In the genomic region with DNA sequence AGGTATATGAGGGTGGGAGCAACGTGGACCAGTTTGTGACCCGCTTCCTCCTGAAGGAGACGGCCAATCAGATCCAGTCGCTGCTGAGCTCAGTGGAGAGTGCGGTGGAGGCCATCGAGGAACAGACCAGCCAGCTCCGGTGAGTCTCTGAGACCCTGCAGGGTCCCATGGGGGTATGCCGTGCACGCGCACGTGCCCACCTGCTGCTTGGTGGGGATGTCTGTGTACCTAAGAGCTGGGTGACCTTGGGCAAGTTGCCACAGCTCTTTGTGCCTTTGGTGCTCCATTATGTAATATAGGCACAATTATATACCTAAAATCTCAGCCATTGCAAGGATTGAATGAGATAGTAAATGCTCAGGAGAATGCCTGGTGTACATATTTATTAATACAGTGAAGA, we compare ENCODE assay signal across 16 cellular contexts. TPM values are rescaled to one million over a fixed set of nuclear protein-coding genes. Genes with fewer than 3 reads are reported as not detected.
A peak's percentile ranks its signal among the peaks of the same experiment; 100 is the strongest.
DNase-seq lines count a peak whose midpoint lies in the region; ATAC-seq and TF ChIP-seq lines count a peak whose summit lies in the region.
"Had no signal": no experiment of that assay in that cellular context is flagged by ENCODE, and none has a peak within 500 bp of the region (broad histone marks: within the 10 kb centered on the region; RNA-seq: fewer than 3 reads in every experiment).

No MANE protein-coding gene starts in this region.

- H2BK5ac ChIP-seq in neuronal stem cell (ENCODE audit: low read length), result no peak overlapping the region

- no peak overlapping the region for H2BK12ac ChIP-seq in neuronal stem cell (ENCODE audit: low read length)

- no peaks in the 10 kb centered on the region for H3K9me3 Mint-ChIP-seq in endodermal cell
- H3K9me3 Mint-ChIP-seq in CD4-positive, alpha-beta T cell, result no peaks in the 10 kb centered on the region

- H3K9ac ChIP-seq in endodermal cell (ENCODE audit: extremely low read depth, low read length, poor library complexity, severe bottlenecking) (no peak overlapping the region), neuronal stem cell (ENCODE audit: low read depth, low read length, poor library complexity) (no peak overlapping the region)
- H3K9ac ChIP-seq: GM23248 had no signal

- no peak for ATAC-seq in Right ventricle myocardium superior (ENCODE audit: poor library complexity)
- ATAC-seq in CD4-positive, alpha-beta T cell (ENCODE audit: poor library complexity), result no peak

- no peak overlapping the region for H3K4ac ChIP-seq in neuronal stem cell (ENCODE audit: low read length)

- H2BK15ac ChIP-seq in neuronal stem cell (ENCODE audit: low read length), result no peak overlapping the region

- H3K36me3 ChIP-seq in right atrium auricular region (no peaks in the 10 kb centered on the region), endodermal cell (ENCODE audit: control insufficient read depth, insufficient read depth, low read length) (no peaks in the 10 kb centered on the region), neuronal stem cell (replicated peaks in 1 of 2; ENCODE audit: control insufficient read depth in 2 of 2, insufficient read depth in 2 of 2, low read length in 2 of 2) (peaks cover 2 to 23% of the 10 kb centered on the region in 2 donors), sigmoid colon (no peaks in the 10 kb centered on the region)
- H3K36me3 ChIP-seq: BE2C, HAP-1 had no signal

- peak overlapping the region; percentile 3 for H2AK5ac ChIP-seq in neuronal stem cell (ENCODE audit: low read depth, low read length)

- no peak overlapping the region for H3K23ac ChIP-seq in neuronal stem cell (ENCODE audit: low read depth, low read length, poor library complexity)

- POLR2A ChIA-PET in CD4-positive, alpha-beta T cell (lab: Charles Lee), result no interaction called here

- no peak overlapping the region for H3K27ac Mint-ChIP-seq in endodermal cell
- no peak overlapping the region for H3K27ac Mint-ChIP-seq in CD4-positive, alpha-beta T cell

- TF ChIP-seq POLR2A in sigmoid colon (IDR thresholded peaks at IDR 0.05), result no peak

- H3K14ac ChIP-seq in neuronal stem cell (ENCODE audit: low read length), result no peak overlapping the region

- no peak overlapping the region for H3K4me2 ChIP-seq in neuronal stem cell (ENCODE audit: insufficient read depth, low read length, poor library complexity, severe bottlenecking)

- no peak overlapping the region for H3K27ac ChIP-seq in right atrium auricular region
- H3K27ac ChIP-seq in endodermal cell (ENCODE audit: low read depth, low read length), result peak overlapping the region; percentile 59
- H3K27ac ChIP-seq in neuronal stem cell (replicated peaks; ENCODE audit: low read length), result no peak overlapping the region
- H3K27ac ChIP-seq in sigmoid colon, result no peak overlapping the region
- no peak overlapping the region for H3K27ac ChIP-seq in CD4-positive, alpha-beta T cell (ENCODE audit: low read depth, low read length)
- H3K27ac ChIP-seq: GM23248 had no signal

- no peak for TF ChIP-seq EP300 in sigmoid colon (IDR thresholded peaks at IDR 0.05)

- no peaks in the 10 kb centered on the region for H3K36me3 Mint-ChIP-seq in endodermal cell (ENCODE audit: low read depth)
- H3K36me3 Mint-ChIP-seq in CD4-positive, alpha-beta T cell (ENCODE audit: low read depth), result no peaks in the 10 kb centered on the region
- H3K36me3 Mint-ChIP-seq: CD4-positive, CD25-positive, alpha-beta regulatory T cell had no signal

- H2BK120ac ChIP-seq in neuronal stem cell (ENCODE audit: low read depth, low read length), result no peak overlapping the region

- H3K18ac ChIP-seq in neuronal stem cell (ENCODE audit: low read length), result no peak overlapping the region

- no peak overlapping the region for H3K4me3 ChIP-seq in right atrium auricular region
- no peak overlapping the region for H3K4me3 ChIP-seq in endodermal cell (ENCODE audit: low read length)
- no peak overlapping the region for H3K4me3 ChIP-seq in neuronal stem cell (ENCODE audit: low read length in 2 of 2)
- H3K4me3 ChIP-seq in sigmoid colon, result no peak overlapping the region
- H3K4me3 ChIP-seq: GM23248, HAP-1 had no signal

- H2AFZ ChIP-seq in neuronal stem cell (ENCODE audit: low read length), result peak overlapping the region; percentile 81
- H2AFZ ChIP-seq: GM23248 had no signal

- no peak overlapping the region for H3K4me3 Mint-ChIP-seq in endodermal cell
- no peak overlapping the region for H3K4me3 Mint-ChIP-seq in CD4-positive, alpha-beta T cell
- H3K4me3 Mint-ChIP-seq: CD4-positive, CD25-positive, alpha-beta regulatory T cell had no signal

- H4K91ac ChIP-seq in neuronal stem cell (ENCODE audit: low read depth, low read length, poor library complexity), result no peak overlapping the region

- no peaks in the 10 kb centered on the region for H3K4me1 Mint-ChIP-seq in endodermal cell
- no peaks in the 10 kb centered on the region for H3K4me1 Mint-ChIP-seq in CD4-positive, alpha-beta T cell (ENCODE audit: low read depth)
- H3K4me1 Mint-ChIP-seq: CD4-positive, CD25-positive, alpha-beta regulatory T cell had no signal

- CTCF ChIA-PET in CD4-positive, alpha-beta T cell (lab: Charles Lee), result no interaction called here

- WGBS in endodermal cell (ENCODE audit: insufficient coverage in 1 of 2, insufficient read length in 1 of 2), 2 experiments, result 93 to 94% methylated on average over 3 to 11 of the region's 11 CpGs
- no CpG with 5 or more reads among the region's 11 CpGs for WGBS in neuronal stem cell (ENCODE audit: extremely low coverage in 2 of 2, insufficient read length in 2 of 2, insufficient replicate concordance in 1 of 2), 2 donors
- WGBS in sigmoid colon, 2 donors, result 79 to 89% methylated on average over 11 of the region's 11 CpGs

- no peaks in the 10 kb centered on the region for H3K27me3 ChIP-seq in right atrium auricular region
- no peaks in the 10 kb centered on the region for H3K27me3 ChIP-seq in endodermal cell (ENCODE audit: control insufficient read depth, insufficient read depth, low read length, poor library complexity, severe bottlenecking)
- no peaks in the 10 kb centered on the region for H3K27me3 ChIP-seq in neuronal stem cell (ENCODE audit: control insufficient read depth in 3 of 3, insufficient read depth in 3 of 3, low read depth in 1 of 3, low read length in 3 of 3)
- H3K27me3 ChIP-seq in sigmoid colon, result no peaks in the 10 kb centered on the region
- peaks cover 7% of the 10 kb centered on the region for H3K27me3 ChIP-seq in CD4-positive, alpha-beta T cell (ENCODE audit: control insufficient read depth, insufficient read depth, low read length)

- DNase-seq in Right ventricle myocardium superior, result peak; percentile 31
- DNase-seq in right atrium auricular region (ENCODE audit: low spot score), result no peak
- peak; percentile 55 for DNase-seq in NCI-H69 (lab: John Stamatoyannopoulos, UW)
- no peak for DNase-seq in endodermal cell
- DNase-seq in neuronal stem cell (ENCODE audit: low spot score), result no peak
- no peak for DNase-seq in sigmoid colon
- DNase-seq in CD4-positive, alpha-beta T cell, result no peak
- DNase-seq: ACHN; BE2C; C1 segment of cervical spinal cord; Caco-2; CD4-positive, CD25-positive, alpha-beta regulatory T cell had no signal

- no peak overlapping the region for H4K8ac ChIP-seq in neuronal stem cell (ENCODE audit: low read depth, low read length)

- H3K79me1 ChIP-seq in neuronal stem cell (ENCODE audit: low read depth, low read length), result peaks cover 2% of the 10 kb centered on the region

- H3K9me3 ChIP-seq in right atrium auricular region, result no peaks in the 10 kb centered on the region
- H3K9me3 ChIP-seq in endodermal cell (ENCODE audit: control insufficient read depth, low read length), result no peaks in the 10 kb centered on the region
- peaks cover 0 to 7% of the 10 kb centered on the region in 2 donors for H3K9me3 ChIP-seq in neuronal stem cell (replicated peaks in 1 of 2; ENCODE audit: control insufficient read depth in 2 of 2, insufficient read depth in 1 of 2, low read depth in 1 of 2, low read length in 2 of 2)
- peaks cover 0 to 2% (median 0%) of the 10 kb centered on the region in 4 donors for H3K9me3 ChIP-seq in sigmoid colon
- no peaks in the 10 kb centered on the region for H3K9me3 ChIP-seq in CD4-positive, alpha-beta T cell (ENCODE audit: control insufficient read depth, low read length)
- H3K9me3 ChIP-seq: BE2C, HAP-1 had no signal

- H3K27me3 Mint-ChIP-seq in endodermal cell (ENCODE audit: insufficient read depth), result peaks cover 6% of the 10 kb centered on the region
- H3K27me3 Mint-ChIP-seq in CD4-positive, alpha-beta T cell, result peaks cover 56% of the 10 kb centered on the region

- TF ChIP-seq CTCF in right atrium auricular region (IDR thresholded peaks at IDR 0.05) (no peak), endodermal cell (conservative IDR thresholded peaks at IDR 0.05) (no peak), sigmoid colon (IDR thresholded peaks at IDR 0.05) (no peak)
- TF ChIP-seq CTCF in CD4-positive, alpha-beta T cell (IDR thresholded peaks at IDR 0.05), result no peak

- intact Hi-C loops in Right ventricle myocardium superior (cut with DNase I), result no loop called here
- intact Hi-C loops in sigmoid colon (cut with DNase I), result no loop called here
- intact Hi-C loops in CD4-positive, alpha-beta T cell (cut with DNase I, micrococcal nuclease), result no loop called here

- peaks cover 0 to 16% of the 10 kb centered on the region in 2 donors for H3K4me1 ChIP-seq in right atrium auricular region
- H3K4me1 ChIP-seq in endodermal cell (ENCODE audit: control insufficient read depth, insufficient read depth, low read length), result no peaks in the 10 kb centered on the region
- peaks cover 16 to 46% of the 10 kb centered on the region in 2 donors for H3K4me1 ChIP-seq in neuronal stem cell (ENCODE audit: control insufficient read depth in 2 of 2, insufficient read depth in 1 of 2, low read depth in 1 of 2, low read length in 2 of 2)
- peaks cover 0 to 8% (median 0%) of the 10 kb centered on the region in 4 donors for H3K4me1 ChIP-seq in sigmoid colon
- H3K4me1 ChIP-seq: Caco-2 had no signal

RNA-seq across cellular contexts. Expression of gene NECAB2, which starts 22.4 kb away (rescaled TPM):
- total RNA-seq in Right ventricle myocardium superior, result 0.46 TPM
- total RNA-seq in right atrium auricular region, result under 1 TPM in 1 of 2 donors, not detected in 1; 0.71 TPM
- total RNA-seq in endodermal cell, result 1 to 10 TPM; 2.7 to 3.3 TPM
- polyA plus RNA-seq in endodermal cell (2013, experiment 1 of 2), result 34.1 TPM
- 29.4 TPM for polyA plus RNA-seq in endodermal cell (2013, experiment 2 of 2)
- polyA plus RNA-seq in neuronal stem cell (2013, experiment 1 of 2), result 23.1 TPM
- polyA plus RNA-seq in neuronal stem cell (2013, experiment 2 of 2), result 20.8 TPM
- 1 to 10 TPM in 2 of 4 donors, not detected in 2; 1.8 to 3.1 TPM for total RNA-seq in sigmoid colon
- polyA plus RNA-seq in sigmoid colon, result under 1 TPM in 1 of 3 donors, not detected in 2; 0.34 TPM
- not detected for total RNA-seq in CD4-positive, alpha-beta T cell
- total RNA-seq: CD4-positive, CD25-positive, alpha-beta regulatory T cell; GM23248; HT-29 had no signal
- polyA plus RNA-seq: CD4-positive, CD25-positive, alpha-beta regulatory T cell had no signal

RNA-seq across cellular contexts. Expression of gene OSGIN1, which starts 37.5 kb away (rescaled TPM):
- total RNA-seq in Right ventricle myocardium superior, result 7.2 TPM
- total RNA-seq in right atrium auricular region, result 1 to 10 TPM; 6.0 to 6.5 TPM
- 1 to 10 TPM; 1.6 to 2.7 TPM for total RNA-seq in endodermal cell
- 1.0 TPM for polyA plus RNA-seq in endodermal cell (2013, experiment 1 of 2)
- polyA plus RNA-seq in endodermal cell (2013, experiment 2 of 2), result 0.70 TPM
- 0.20 TPM for polyA plus RNA-seq in neuronal stem cell (2013, experiment 1 of 2)
- 0.25 TPM for polyA plus RNA-seq in neuronal stem cell (2013, experiment 2 of 2)
- 1 to 10 TPM; 3.6 to 5.4 (median 4.3) TPM for total RNA-seq in sigmoid colon
- 1 to 10 TPM; 6.6 to 9.9 (median 8.1) TPM for polyA plus RNA-seq in sigmoid colon
- total RNA-seq in CD4-positive, alpha-beta T cell, result 1 to 10 TPM; 2.1 to 2.6 TPM

RNA-seq across cellular contexts. Expression of gene SLC38A8, which starts 52.1 kb away (rescaled TPM):
- total RNA-seq in Right ventricle myocardium superior (0.78 TPM), right atrium auricular region (not detected), endodermal cell (not detected), sigmoid colon (not detected)
- 0.46 TPM for polyA plus RNA-seq in endodermal cell (2013, experiment 1 of 2)
- not detected for polyA plus RNA-seq in endodermal cell (2013, experiment 2 of 2)
- polyA plus RNA-seq in neuronal stem cell (2013, experiment 1 of 2), result 0.32 TPM
- 0.18 TPM for polyA plus RNA-seq in neuronal stem cell (2013, experiment 2 of 2)
- not detected for polyA plus RNA-seq in sigmoid colon
- total RNA-seq in CD4-positive, alpha-beta T cell, result not detected
- total RNA-seq: CD4-positive, CD25-positive, alpha-beta regulatory T cell; GM23248; H4; HT-29 had no signal
- polyA plus RNA-seq: CD4-positive, CD25-positive, alpha-beta regulatory T cell; GM23248 had no signal

Comparison
In these comparisons a context has a peak if more than half of its experiments do, and no peak if none do; other contexts are left out.
1. DNase-seq: peak in Right ventricle myocardium superior (single experiment) and NCI-H69 (single experiment); none in right atrium auricular region (single experiment), endodermal cell (single experiment), neuronal stem cell (single experiment), sigmoid colon (single experiment) and CD4-positive, alpha-beta T cell (0 of 10).